ENCODE assay signal across 1 cellular context in the genomic region with DNA sequence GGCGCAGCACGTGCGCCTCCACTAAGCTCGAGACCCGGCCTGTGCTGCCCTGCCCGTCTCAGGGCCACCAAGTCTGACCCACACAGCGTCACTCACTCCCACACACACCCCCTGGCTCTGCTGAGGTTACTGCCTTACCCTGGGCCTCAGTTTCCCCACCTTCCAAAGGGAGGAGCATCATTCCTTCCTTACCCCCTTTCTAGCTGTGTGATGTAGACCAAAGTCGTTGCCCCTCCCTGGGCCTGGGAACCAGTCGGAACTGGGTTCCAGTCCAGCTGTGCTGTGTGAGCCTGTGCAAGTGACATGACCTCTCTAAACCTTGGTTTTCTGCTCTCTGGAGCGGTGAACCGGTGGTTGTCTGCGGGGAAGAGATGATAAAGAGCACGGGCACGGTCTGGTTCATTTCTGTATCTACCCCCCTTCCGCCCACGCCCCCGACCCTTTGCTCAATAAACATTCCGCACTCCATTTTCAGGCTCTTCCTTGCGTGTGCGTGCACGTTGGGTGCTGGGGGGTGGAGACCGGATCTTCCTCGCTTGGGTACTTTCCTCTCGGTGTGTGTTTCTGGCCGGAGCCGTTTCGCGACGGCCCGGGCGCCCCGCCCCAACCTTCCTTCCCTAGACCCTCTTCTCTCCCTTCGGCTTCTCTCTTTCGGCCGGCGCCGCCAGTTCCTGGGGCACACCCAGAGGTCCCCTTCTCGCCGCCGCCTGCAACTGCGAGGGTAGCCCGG.
TF ChIP-seq lines count a peak whose summit lies in the region.

TSS of gene ZNF581 (plus strand) at position 647 of the 730 bp plus-strand sequence. CDS start 923 bp downstream, outside the sequence.

TF ChIP-seq in HepG2, 621 proteins besides CTCF, POLR2A, EP300 and RAD21 (continued from another document and continues in another):
- TF ChIP-seq, protein P1, sequence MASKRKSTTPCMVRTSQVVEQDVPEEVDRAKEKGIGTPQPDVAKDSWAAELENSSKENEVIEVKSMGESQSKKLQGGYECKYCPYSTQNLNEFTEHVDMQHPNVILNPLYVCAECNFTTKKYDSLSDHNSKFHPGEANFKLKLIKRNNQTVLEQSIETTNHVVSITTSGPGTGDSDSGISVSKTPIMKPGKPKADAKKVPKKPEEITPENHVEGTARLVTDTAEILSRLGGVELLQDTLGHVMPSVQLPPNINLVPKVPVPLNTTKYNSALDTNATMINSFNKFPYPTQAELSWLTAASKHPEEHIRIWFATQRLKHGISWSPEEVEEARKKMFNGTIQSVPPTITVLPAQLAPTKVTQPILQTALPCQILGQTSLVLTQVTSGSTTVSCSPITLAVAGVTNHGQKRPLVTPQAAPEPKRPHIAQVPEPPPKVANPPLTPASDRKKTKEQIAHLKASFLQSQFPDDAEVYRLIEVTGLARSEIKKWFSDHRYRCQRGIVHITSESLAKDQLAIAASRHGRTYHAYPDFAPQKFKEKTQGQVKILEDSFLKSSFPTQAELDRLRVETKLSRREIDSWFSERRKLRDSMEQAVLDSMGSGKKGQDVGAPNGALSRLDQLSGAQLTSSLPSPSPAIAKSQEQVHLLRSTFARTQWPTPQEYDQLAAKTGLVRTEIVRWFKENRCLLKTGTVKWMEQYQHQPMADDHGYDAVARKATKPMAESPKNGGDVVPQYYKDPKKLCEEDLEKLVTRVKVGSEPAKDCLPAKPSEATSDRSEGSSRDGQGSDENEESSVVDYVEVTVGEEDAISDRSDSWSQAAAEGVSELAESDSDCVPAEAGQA (IDR thresholded peaks at IDR 0.05; ENCODE audit: low read depth), result 0 out of 2 replicates have a peak, but pooled peaks have one; percentile 35
- TF ChIP-seq, protein P1 (CRISPR knock-in tag; IDR thresholded peaks at IDR 0.05; ENCODE audit: borderline replicate concordance), result no peak; the same call in 1 of the 2 replicates
- no peak; the same call in 1 of the 2 replicates for TF ChIP-seq KAT7 (CRISPR knock-in tag; IDR thresholded peaks at IDR 0.05; ENCODE audit: borderline replicate concordance)
- TF ChIP-seq BHLHE40 (IDR thresholded peaks at IDR 0.05; ENCODE audit: low read length), result 0 out of 2 replicates have a peak, but pooled peaks have one; percentile 34
- no peak for TF ChIP-seq GPN1 (CRISPR knock-in tag; IDR thresholded peaks at IDR 0.05; ENCODE audit: borderline replicate concordance)
- peak; percentile 49; the same call in 1 of the 2 replicates for TF ChIP-seq NAIF1 (CRISPR knock-in tag; IDR thresholded peaks at IDR 0.05; ENCODE audit: borderline replicate concordance)
- TF ChIP-seq, protein P2, sequence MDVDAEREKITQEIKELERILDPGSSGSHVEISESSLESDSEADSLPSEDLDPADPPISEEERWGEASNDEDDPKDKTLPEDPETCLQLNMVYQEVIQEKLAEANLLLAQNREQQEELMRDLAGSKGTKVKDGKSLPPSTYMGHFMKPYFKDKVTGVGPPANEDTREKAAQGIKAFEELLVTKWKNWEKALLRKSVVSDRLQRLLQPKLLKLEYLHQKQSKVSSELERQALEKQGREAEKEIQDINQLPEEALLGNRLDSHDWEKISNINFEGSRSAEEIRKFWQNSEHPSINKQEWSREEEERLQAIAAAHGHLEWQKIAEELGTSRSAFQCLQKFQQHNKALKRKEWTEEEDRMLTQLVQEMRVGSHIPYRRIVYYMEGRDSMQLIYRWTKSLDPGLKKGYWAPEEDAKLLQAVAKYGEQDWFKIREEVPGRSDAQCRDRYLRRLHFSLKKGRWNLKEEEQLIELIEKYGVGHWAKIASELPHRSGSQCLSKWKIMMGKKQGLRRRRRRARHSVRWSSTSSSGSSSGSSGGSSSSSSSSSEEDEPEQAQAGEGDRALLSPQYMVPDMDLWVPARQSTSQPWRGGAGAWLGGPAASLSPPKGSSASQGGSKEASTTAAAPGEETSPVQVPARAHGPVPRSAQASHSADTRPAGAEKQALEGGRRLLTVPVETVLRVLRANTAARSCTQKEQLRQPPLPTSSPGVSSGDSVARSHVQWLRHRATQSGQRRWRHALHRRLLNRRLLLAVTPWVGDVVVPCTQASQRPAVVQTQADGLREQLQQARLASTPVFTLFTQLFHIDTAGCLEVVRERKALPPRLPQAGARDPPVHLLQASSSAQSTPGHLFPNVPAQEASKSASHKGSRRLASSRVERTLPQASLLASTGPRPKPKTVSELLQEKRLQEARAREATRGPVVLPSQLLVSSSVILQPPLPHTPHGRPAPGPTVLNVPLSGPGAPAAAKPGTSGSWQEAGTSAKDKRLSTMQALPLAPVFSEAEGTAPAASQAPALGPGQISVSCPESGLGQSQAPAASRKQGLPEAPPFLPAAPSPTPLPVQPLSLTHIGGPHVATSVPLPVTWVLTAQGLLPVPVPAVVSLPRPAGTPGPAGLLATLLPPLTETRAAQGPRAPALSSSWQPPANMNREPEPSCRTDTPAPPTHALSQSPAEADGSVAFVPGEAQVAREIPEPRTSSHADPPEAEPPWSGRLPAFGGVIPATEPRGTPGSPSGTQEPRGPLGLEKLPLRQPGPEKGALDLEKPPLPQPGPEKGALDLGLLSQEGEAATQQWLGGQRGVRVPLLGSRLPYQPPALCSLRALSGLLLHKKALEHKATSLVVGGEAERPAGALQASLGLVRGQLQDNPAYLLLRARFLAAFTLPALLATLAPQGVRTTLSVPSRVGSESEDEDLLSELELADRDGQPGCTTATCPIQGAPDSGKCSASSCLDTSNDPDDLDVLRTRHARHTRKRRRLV (CRISPR knock-in tag; IDR thresholded peaks at IDR 0.05), result 0 out of 2 replicates have a peak, but pooled peaks have one; percentile 19
- no peak; the same call in 1 of the 2 replicates for TF ChIP-seq MXD1 (CRISPR knock-in tag; IDR thresholded peaks at IDR 0.05)
- TF ChIP-seq ETV5 (CRISPR knock-in tag; IDR thresholded peaks at IDR 0.05; ENCODE audit: borderline replicate concordance), result peak; percentile 69
- TF ChIP-seq NR0B2 (CRISPR knock-in tag; IDR thresholded peaks at IDR 0.05), result no peak; the same call in 1 of the 2 replicates
- no peak for TF ChIP-seq ATF3 (CRISPR knock-in tag; IDR thresholded peaks at IDR 0.05)
- TF ChIP-seq MBD4 (IDR thresholded peaks at IDR 0.05; ENCODE audit: borderline replicate concordance, low read length), result no peak
- peak; percentile 84 for TF ChIP-seq SAP130 (CRISPR knock-in tag; IDR thresholded peaks at IDR 0.05; ENCODE audit: low read depth)
- TF ChIP-seq ZNF670 (CRISPR knock-in tag; IDR thresholded peaks at IDR 0.05; ENCODE audit: borderline replicate concordance), result no peak
- TF ChIP-seq HNRNPUL1 (IDR thresholded peaks at IDR 0.05; ENCODE audit: low read depth, low read length), result no peak
- no peak for TF ChIP-seq NR2F6 (IDR thresholded peaks at IDR 0.05)
- TF ChIP-seq NR2F6 (CRISPR knock-in tag; IDR thresholded peaks at IDR 0.05), result peak; percentile 43; the same call in 1 of the 2 replicates
- TF ChIP-seq, protein P3, sequence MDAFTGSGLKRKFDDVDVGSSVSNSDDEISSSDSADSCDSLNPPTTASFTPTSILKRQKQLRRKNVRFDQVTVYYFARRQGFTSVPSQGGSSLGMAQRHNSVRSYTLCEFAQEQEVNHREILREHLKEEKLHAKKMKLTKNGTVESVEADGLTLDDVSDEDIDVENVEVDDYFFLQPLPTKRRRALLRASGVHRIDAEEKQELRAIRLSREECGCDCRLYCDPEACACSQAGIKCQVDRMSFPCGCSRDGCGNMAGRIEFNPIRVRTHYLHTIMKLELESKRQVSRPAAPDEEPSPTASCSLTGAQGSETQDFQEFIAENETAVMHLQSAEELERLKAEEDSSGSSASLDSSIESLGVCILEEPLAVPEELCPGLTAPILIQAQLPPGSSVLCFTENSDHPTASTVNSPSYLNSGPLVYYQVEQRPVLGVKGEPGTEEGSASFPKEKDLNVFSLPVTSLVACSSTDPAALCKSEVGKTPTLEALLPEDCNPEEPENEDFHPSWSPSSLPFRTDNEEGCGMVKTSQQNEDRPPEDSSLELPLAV (CRISPR knock-in tag; conservative IDR thresholded peaks at IDR 0.05; ENCODE audit: low read depth), result no peak
- no peak for TF ChIP-seq RFX3 (CRISPR knock-in tag; IDR thresholded peaks at IDR 0.05)
- no peak for TF ChIP-seq PRDM15 (CRISPR knock-in tag; IDR thresholded peaks at IDR 0.05)
- TF ChIP-seq ZNF768 (CRISPR knock-in tag; IDR thresholded peaks at IDR 0.05), result peak; percentile 96
- TF ChIP-seq TBX3 (IDR thresholded peaks at IDR 0.05; ENCODE audit: borderline replicate concordance), result no peak
- peak; percentile 67 for TF ChIP-seq NR2C2 (CRISPR knock-in tag; IDR thresholded peaks at IDR 0.05; ENCODE audit: borderline replicate concordance)
- TF ChIP-seq AHR (CRISPR knock-in tag; IDR thresholded peaks at IDR 0.05), result peak; percentile 82; the same call in 1 of the 2 replicates
- peak; percentile 75 for TF ChIP-seq POLR2G (IDR thresholded peaks at IDR 0.05; ENCODE audit: low read depth, low read length)
- TF ChIP-seq ZBTB43 (CRISPR knock-in tag; conservative IDR thresholded peaks at IDR 0.05), result no peak
- TF ChIP-seq JDP2 (CRISPR knock-in tag; IDR thresholded peaks at IDR 0.05; ENCODE audit: borderline replicate concordance), result no peak
- TF ChIP-seq, protein P4, sequence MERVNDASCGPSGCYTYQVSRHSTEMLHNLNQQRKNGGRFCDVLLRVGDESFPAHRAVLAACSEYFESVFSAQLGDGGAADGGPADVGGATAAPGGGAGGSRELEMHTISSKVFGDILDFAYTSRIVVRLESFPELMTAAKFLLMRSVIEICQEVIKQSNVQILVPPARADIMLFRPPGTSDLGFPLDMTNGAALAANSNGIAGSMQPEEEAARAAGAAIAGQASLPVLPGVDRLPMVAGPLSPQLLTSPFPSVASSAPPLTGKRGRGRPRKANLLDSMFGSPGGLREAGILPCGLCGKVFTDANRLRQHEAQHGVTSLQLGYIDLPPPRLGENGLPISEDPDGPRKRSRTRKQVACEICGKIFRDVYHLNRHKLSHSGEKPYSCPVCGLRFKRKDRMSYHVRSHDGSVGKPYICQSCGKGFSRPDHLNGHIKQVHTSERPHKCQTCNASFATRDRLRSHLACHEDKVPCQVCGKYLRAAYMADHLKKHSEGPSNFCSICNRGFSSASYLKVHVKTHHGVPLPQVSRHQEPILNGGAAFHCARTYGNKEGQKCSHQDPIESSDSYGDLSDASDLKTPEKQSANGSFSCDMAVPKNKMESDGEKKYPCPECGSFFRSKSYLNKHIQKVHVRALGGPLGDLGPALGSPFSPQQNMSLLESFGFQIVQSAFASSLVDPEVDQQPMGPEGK (CRISPR knock-in tag; IDR thresholded peaks at IDR 0.05), result peak; percentile 92
- TF ChIP-seq GTF2F1 (IDR thresholded peaks at IDR 0.05; ENCODE audit: low read length), result no peak
- no peak for TF ChIP-seq CHD4 (IDR thresholded peaks at IDR 0.05; ENCODE audit: borderline replicate concordance, low read length)
- no peak; the same call in 1 of the 2 replicates for TF ChIP-seq ZNF552 (CRISPR knock-in tag; IDR thresholded peaks at IDR 0.05; ENCODE audit: borderline replicate concordance)
